Comparison of ENCODE assay signal across 8 cellular contexts in genomic region chr13:28138756-28139470, GRCh38. TPM values are rescaled to one million over a fixed set of nuclear protein-coding genes. Genes with fewer than 3 reads are reported as not detected.
A peak's percentile ranks its signal among the peaks of the same experiment; 100 is the strongest.
DNase-seq lines count a peak whose midpoint lies in the region; ATAC-seq and TF ChIP-seq lines count a peak whose summit lies in the region.

No MANE protein-coding gene starts in this region.

- H3K4me3 ChIP-seq in AG04450 (ENCODE audit: low read depth, low read length) = peak overlapping the region; percentile 92

- POLR2A ChIA-PET in AG04450 (lab: Yijun Ruan, JAX) = interaction anchor here (0.6 to 2.1 kb wide), 7 partner anchors 9 to 888 kb away, joined by 3 to 7 read pairs (median 5); no protein-coding TSS in a partner anchor

- DNase-seq in AG04450 (ENCODE audit: low read depth, low spot score) = peak; percentile 85
- DNase-seq in NCI-H82 treated with DMSO at 0.1 percent for 48 hours (lab: John Stamatoyannopoulos, UW; ENCODE audit: unreplicated experiment) = peak; percentile 52
- DNase-seq in activated CD8-positive, alpha-beta memory T cell treated with anti-CD3 and anti-CD28 coated beads for 1 hour (ENCODE audit: extremely low read depth in 1 of 2, low read depth in 1 of 2) = peak; percentile 74 to 77
- peak; percentile 80 for DNase-seq in effector CD4-positive, alpha-beta T cell
- DNase-seq in lung microvascular endothelial cell (ENCODE audit: low read depth in 2 of 2) = peak; percentile 83 to 92
- peak; percentile 75 to 90 (median 76) for DNase-seq in stimulated activated CD4-positive, alpha-beta T cell treated with anti-CD3 and anti-CD28 coated beads, TNF-alpha, amount 100 ng/mL, for 24 hours (ENCODE audit: low read depth in 3 of 3)

- H3K27me3 ChIP-seq in AG04450 (ENCODE audit: control insufficient read depth, insufficient read depth, low read length) = no peaks in the 10 kb centered on the region

- peak; percentile 42 for ATAC-seq in GM18867 (IDR thresholded peaks at IDR 0.05; ENCODE audit: unreplicated experiment)
- peak; percentile 43 for ATAC-seq in HG03108 (IDR thresholded peaks at IDR 0.05; ENCODE audit: unreplicated experiment)

- TF ChIP-seq CTCF in AG04450 (IDR thresholded peaks at IDR 0.05; ENCODE audit: low read depth, low read length) = no peak

- H3K9me3 ChIP-seq in AG04450 (ENCODE audit: control insufficient read depth, insufficient read depth, low read length) = no peaks in the 10 kb centered on the region

- CTCF ChIA-PET in AG04450 (lab: Charles Lee) = interaction anchor here (0.7 to 0.8 kb wide), 2 partner anchors 9 kb away, joined by 3 read pairs; no protein-coding TSS in a partner anchor

- peak overlapping the region; percentile 70 for H3K27ac ChIP-seq in AG04450 (ENCODE audit: low read depth, low read length)

RNA-seq across cellular contexts. Expression of gene PAN3, which starts 0.6 kb away (rescaled TPM):
- 15.3 and 17.8 TPM in 2 replicates for polyA plus RNA-seq in AG04450 (2011; rRNA removed)
- 29.9 and 43.6 TPM in 2 replicates for polyA minus RNA-seq in AG04450 (2011; rRNA and poly(A)+ RNA removed)
- 14.6 and 17.5 TPM in 2 replicates for total RNA-seq in lung microvascular endothelial cell

RNA-seq across cellular contexts. Expression of gene FLT3, which starts 38.5 kb away (rescaled TPM):
- 0.01 TPM in 1 of 2 replicates, not detected in the other for polyA plus RNA-seq in AG04450 (2011; rRNA removed)
- polyA minus RNA-seq in AG04450 (2011; rRNA and poly(A)+ RNA removed) = not detected in 2 replicates
- not detected in 2 replicates for total RNA-seq in lung microvascular endothelial cell

Comparison
In these comparisons a context has a peak if more than half of its experiments do, and no peak if none do; other contexts are left out.
1. Peak in every context shown above with its lines: DNase-seq, ATAC-seq, H3K4me3 ChIP-seq and H3K27ac ChIP-seq.